Comparison of ENCODE assay signal across 31 cellular contexts in the genomic region with DNA sequence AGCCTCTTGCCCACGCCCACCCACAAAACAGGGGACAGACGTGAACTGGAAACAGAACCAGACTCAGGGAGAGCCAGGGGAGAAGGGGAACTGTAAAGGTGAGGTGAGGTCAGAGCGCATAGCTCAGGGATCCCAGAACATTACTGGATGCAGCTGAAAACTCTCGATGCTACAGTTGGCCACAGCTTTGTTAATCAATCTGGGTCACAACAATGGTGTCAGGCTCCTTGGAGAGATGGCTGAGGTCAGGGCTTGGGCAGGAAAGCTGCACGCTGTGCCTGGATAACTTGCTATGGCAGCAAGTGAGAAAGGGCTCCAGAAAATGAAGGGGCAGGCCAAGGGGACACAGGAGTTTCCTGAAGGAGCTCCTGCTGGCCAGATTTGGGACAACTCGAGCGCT.
"Had no signal": no experiment of that assay in that cellular context is flagged by ENCODE, and none has a peak within 500 bp of the region (broad histone marks: within the 10 kb centered on the region; RNA-seq: fewer than 3 reads in every experiment).

No MANE protein-coding gene starts in this region.

- H3K4me1 ChIP-seq: ascending aorta, breast epithelium, colonic mucosa, foreskin keratinocyte, gastrocnemius medialis had no signal

- H3K9me3 ChIP-seq: ascending aorta, colonic mucosa, gastrocnemius medialis had no signal

- DNase-seq: activated B cell treated with CpG ODN at 0.5 μM for 24 hours; activated CD4-positive, alpha-beta T cell treated with anti-CD3 and anti-CD28 coated beads for 48 hours; activated CD4-positive, alpha-beta T cell treated with anti-CD3 and anti-CD28 coated beads, Interleukin-2, amount 50 U/mL, for 1 hour; activated CD4-positive, alpha-beta T cell treated with anti-CD3 and anti-CD28 coated beads, Interleukin-2, amount 50 U/mL, for 48 hours; activated CD8-positive, alpha-beta memory T cell treated with anti-CD3 and anti-CD28 coated beads for 24 hours; activated CD8-positive, alpha-beta memory T cell treated with anti-CD3 and anti-CD28 coated beads, Interleukin-2, amount 50 U/mL, for 4 hours; activated CD8-positive, alpha-beta T cell treated with anti-CD3 and anti-CD28 coated beads for 36 hours; activated gamma-delta T cell; activated naive CD4-positive, alpha-beta T cell; activated naive CD4-positive, alpha-beta T cell treated with anti-CD3 and anti-CD28 coated beads, Interleukin-2, amount 10 ng/mL, durations not matched to agents 7 days and 5 days; activated naive CD8-positive, alpha-beta T cell treated with anti-CD3 and anti-CD28 coated beads, Interleukin-2, amount 10 ng/mL, durations not matched to agents 7 days and 5 days; activated T-cell treated with anti-CD3 and anti-CD28 coated beads for 4 hours; activated T-cell treated with anti-CD3 and anti-CD28 coated beads, Interleukin-2, amount 50 U/mL, for 24 hours; activated T-cell treated with anti-CD3 and anti-CD28 coated beads, Interleukin-2, amount 50 U/mL, for 72 hours; central memory CD4-positive, alpha-beta T cell; cerebellar nuclear complex; colonic mucosa; effector CD8-positive, alpha-beta T cell; foreskin keratinocyte; gastrocnemius medialis; glutamatergic neuron; heart left ventricle; T-helper 2 cell; WERI-Rb-1 had no signal

- H3K4me3 Mint-ChIP-seq: activated B cell treated with CpG ODN at 0.5 μM for 24 hours; activated CD8-positive, alpha-beta T cell treated with anti-CD3 and anti-CD28 coated beads for 36 hours; activated naive CD4-positive, alpha-beta T cell treated with anti-CD3 and anti-CD28 coated beads, Interleukin-2, amount 10 ng/mL, durations not matched to agents 7 days and 5 days; activated naive CD8-positive, alpha-beta T cell treated with anti-CD3 and anti-CD28 coated beads, Interleukin-2, amount 10 ng/mL, durations not matched to agents 7 days and 5 days; activated T-cell treated with anti-CD3 and anti-CD28 coated beads, Interleukin-2, amount 50 U/mL, for 24 hours; activated T-cell treated with anti-CD3 and anti-CD28 coated beads, Interleukin-2, amount 50 U/mL, for 72 hours; brain had no signal

- H3K27me3 Mint-ChIP-seq: activated naive CD8-positive, alpha-beta T cell treated with anti-CD3 and anti-CD28 coated beads, Interleukin-2, amount 10 ng/mL, durations not matched to agents 7 days and 5 days; brain had no signal

- H3K36me3 ChIP-seq: ascending aorta, breast epithelium, cardiac muscle cell, colonic mucosa, gastrocnemius medialis, heart left ventricle, WERI-Rb-1 had no signal

- ATAC-seq: activated CD4-positive, CD25-positive, alpha-beta regulatory T cell treated with anti-CD3 and anti-CD28 coated beads, Interleukin-2, amount 50 U/mL, for 24 hours; activated CD8-positive, alpha-beta T cell treated with anti-CD3 and anti-CD28 coated beads for 36 hours; activated naive CD4-positive, alpha-beta T cell treated with anti-CD3 and anti-CD28 coated beads, Interleukin-2, amount 50 U/mL, for 72 hours; activated T-cell treated with anti-CD3 and anti-CD28 coated beads, Interleukin-2, amount 50 U/mL, for 72 hours; esophagus mucosa; foreskin keratinocyte; gastrocnemius medialis; heart left ventricle had no signal

- H3K27me3 ChIP-seq: ascending aorta, breast epithelium, cardiac muscle cell, colonic mucosa, gastrocnemius medialis had no signal

- H3K4me3 ChIP-seq: ascending aorta, breast epithelium, cardiac muscle cell, colonic mucosa, gastrocnemius medialis, heart left ventricle had no signal

- H3K27ac Mint-ChIP-seq: activated B cell treated with CpG ODN at 0.5 μM for 24 hours; activated CD8-positive, alpha-beta T cell treated with anti-CD3 and anti-CD28 coated beads for 36 hours; activated naive CD4-positive, alpha-beta T cell treated with anti-CD3 and anti-CD28 coated beads, Interleukin-2, amount 50 U/mL, for 72 hours; activated naive CD8-positive, alpha-beta T cell treated with anti-CD3 and anti-CD28 coated beads, Interleukin-2, amount 10 ng/mL, durations not matched to agents 7 days and 5 days; activated T-cell treated with anti-CD3 and anti-CD28 coated beads, Interleukin-2, amount 50 U/mL, for 24 hours; activated T-cell treated with anti-CD3 and anti-CD28 coated beads, Interleukin-2, amount 50 U/mL, for 72 hours; brain had no signal

- H3K9me3 Mint-ChIP-seq: activated naive CD4-positive, alpha-beta T cell treated with anti-CD3 and anti-CD28 coated beads, Interleukin-2, amount 10 ng/mL, durations not matched to agents 7 days and 5 days had no signal

- H3K4me1 Mint-ChIP-seq: activated B cell treated with CpG ODN at 0.5 μM for 24 hours; activated naive CD4-positive, alpha-beta T cell treated with anti-CD3 and anti-CD28 coated beads, Interleukin-2, amount 10 ng/mL, durations not matched to agents 7 days and 5 days; activated naive CD8-positive, alpha-beta T cell treated with anti-CD3 and anti-CD28 coated beads, Interleukin-2, amount 10 ng/mL, durations not matched to agents 7 days and 5 days had no signal

- H3K36me3 Mint-ChIP-seq: activated naive CD4-positive, alpha-beta T cell treated with anti-CD3 and anti-CD28 coated beads, Interleukin-2, amount 10 ng/mL, durations not matched to agents 7 days and 5 days; activated naive CD4-positive, alpha-beta T cell treated with anti-CD3 and anti-CD28 coated beads, Interleukin-2, amount 50 U/mL, for 72 hours; activated naive CD8-positive, alpha-beta T cell treated with anti-CD3 and anti-CD28 coated beads, Interleukin-2, amount 10 ng/mL, durations not matched to agents 7 days and 5 days; brain had no signal

- H3K27ac ChIP-seq: ascending aorta, breast epithelium, cardiac muscle cell, colonic mucosa, foreskin keratinocyte, gastrocnemius medialis, heart left ventricle, WERI-Rb-1 had no signal
